Comparison of ENCODE assay signal across 9 cellular contexts in genomic region chr5:35902032-35902681, GRCh38. TPM values are rescaled to one million over a fixed set of nuclear protein-coding genes. Genes with fewer than 3 reads are reported as not detected.
DNase-seq lines count a peak whose midpoint lies in the region; ATAC-seq, FAIRE-seq and TF ChIP-seq lines count a peak whose summit lies in the region.
"Had no signal": no experiment of that assay in that cellular context is flagged by ENCODE, and none has a peak within 500 bp of the region (broad histone marks: within the 10 kb centered on the region; RNA-seq: fewer than 3 reads in every experiment).

No MANE protein-coding gene starts in this region.

- POLR2A ChIA-PET in MCF 10A (lab: Yijun Ruan, JAX): no interaction called here

- H3K4me1 Mint-ChIP-seq in MCF 10A (ENCODE audit: insufficient read depth, unreplicated experiment): peaks cover 7% of the 10 kb centered on the region

- H3K9me3 Mint-ChIP-seq in MCF 10A (ENCODE audit: unreplicated experiment): no peaks in the 10 kb centered on the region

- BruUV-seq in MCF 10A (replicated peaks; lab: Mats Ljungman, UMichigan): no TSS peak

- ATAC-seq in GM21737 (IDR thresholded peaks at IDR 0.05; ENCODE audit: unreplicated experiment): peak; percentile 57

- no peak for TF ChIP-seq CTCF in D721Med (IDR thresholded peaks at IDR 0.05; ENCODE audit: insufficient read depth, missing control alignments)
- TF ChIP-seq CTCF in MCF 10A (IDR thresholded peaks at IDR 0.05; ENCODE audit: unreplicated experiment): no peak

- CTCF ChIA-PET in MCF 10A (lab: Yijun Ruan, JAX): interaction anchor here (1.0 kb wide), 1 partner anchor 794 kb away, joined by 3 read pairs; no protein-coding TSS in a partner anchor

- H3K4me3 Mint-ChIP-seq in MCF 10A (ENCODE audit: unreplicated experiment): no peak overlapping the region

- intact Hi-C loops in MCF 10A (cut with micrococcal nuclease): no loop called here

- no peaks in the 10 kb centered on the region for H3K36me3 Mint-ChIP-seq in MCF 10A (ENCODE audit: insufficient read depth, unreplicated experiment)

- no peak for FAIRE-seq in D721Med (lab: Jason Lieb, UNC)
- FAIRE-seq: A204.1 had no signal

- H3K27ac Mint-ChIP-seq in MCF 10A (ENCODE audit: low read depth, unreplicated experiment): no peak overlapping the region

- no peaks in the 10 kb centered on the region for H3K27me3 Mint-ChIP-seq in MCF 10A (ENCODE audit: insufficient read depth, unreplicated experiment)

- DNase-seq in NCI-H1092 treated with DMSO at 0.1 percent for 48 hours (lab: John Stamatoyannopoulos, UW) (peak; percentile 17), NCI-H1092 (lab: John Stamatoyannopoulos, UW) (no peak), M059J (ENCODE audit: low read depth) (peak; percentile 42), left kidney (ENCODE audit: low read depth, low spot score) (peak; percentile 50), D721Med (ENCODE audit: insufficient read length, low spot score) (no peak), MCF 10A (ENCODE audit: unreplicated experiment) (no peak), ecto neural progenitor cell (ENCODE audit: low spot score) (no peak)

RNA-seq across cellular contexts. Expression of gene CAPSL, which starts 36.3 kb away (rescaled TPM):
- total RNA-seq in M059J (2014; rRNA removed; shearing (Covaris generic)): 0.37 and 0.62 TPM in 2 replicates
- not detected in 2 replicates for total RNA-seq in MCF 10A (2022)

RNA-seq across cellular contexts. Expression of gene IL7R, which starts 45.5 kb away (rescaled TPM):
- total RNA-seq in M059J (2014; rRNA removed; shearing (Covaris generic)): 20.4 and 30.7 TPM in 2 replicates
- 0.26 and 0.44 TPM in 2 replicates for total RNA-seq in MCF 10A (2022)

Comparison
In these comparisons a context has a peak if more than half of its experiments do, and no peak if none do; other contexts are left out.
1. DNase-seq: peak in NCI-H1092 treated with DMSO at 0.1 percent for 48 hours (single experiment), M059J (single experiment) and left kidney (single experiment); none in NCI-H1092 (single experiment), D721Med (single experiment), MCF 10A (single experiment) and ecto neural progenitor cell (single experiment).
2. RNA of gene IL7R, which starts 45.5 kb away (total RNA-seq): 20.4 to 30.7 TPM in M059J; 0.26 to 0.44 TPM in MCF 10A; every median in the first group is over 10 times any median in the second.